ENCODE assay signal across 15 cellular contexts in the genomic region with DNA sequence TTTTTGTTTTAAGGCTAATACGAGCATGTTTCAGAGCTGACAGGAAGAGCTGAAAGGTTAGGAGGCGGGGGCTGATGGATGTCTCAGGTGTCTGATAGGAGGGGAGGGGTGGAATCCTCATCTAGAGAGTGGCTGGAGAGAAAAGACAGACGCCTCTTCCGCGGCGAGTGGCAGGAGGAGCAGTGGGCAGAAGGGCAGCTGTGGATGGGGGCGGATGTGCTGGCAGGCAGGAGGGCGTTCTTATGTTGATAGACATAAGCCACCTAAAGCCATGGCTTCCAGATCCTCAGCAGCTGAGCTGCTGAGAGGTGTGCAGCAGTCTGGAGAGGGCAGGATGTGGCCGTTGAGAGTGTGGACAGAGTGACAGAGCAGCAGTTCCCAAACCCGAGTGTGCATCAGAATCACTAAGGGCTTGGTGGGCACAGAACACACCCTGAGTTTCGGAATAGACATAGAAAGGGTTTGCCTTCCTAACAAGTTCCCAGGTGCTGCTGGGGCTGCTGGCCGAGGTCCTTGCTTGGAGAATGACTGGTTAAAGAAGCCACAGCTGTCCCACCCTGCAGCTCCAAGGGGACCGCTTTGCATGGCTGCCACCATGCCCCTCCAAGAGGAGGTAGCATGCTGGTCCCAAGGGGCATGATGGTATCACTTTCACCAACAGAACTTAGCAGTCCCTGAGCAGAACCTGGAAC. TPM values are rescaled to one million over a fixed set of nuclear protein-coding genes. Genes with fewer than 3 reads are reported as not detected.
DNase-seq lines count a peak whose midpoint lies in the region; ATAC-seq and TF ChIP-seq lines count a peak whose summit lies in the region.
"Had no signal": no experiment of that assay in that cellular context is flagged by ENCODE, and none has a peak within 500 bp of the region (broad histone marks: within the 10 kb centered on the region; RNA-seq: fewer than 3 reads in every experiment).

No MANE protein-coding gene starts in this region.

- CTCF ChIA-PET in activated CD8-positive, alpha-beta T cell treated with anti-CD3 and anti-CD28 coated beads, Interleukin-2, amount 10 ng/mL, durations not matched to agents 7 days and 5 days (lab: Charles Lee), result interaction anchor here (1.3 to 3.3 kb wide), 7 partner anchors 9 to 126 kb away, joined by 4 to 30 read pairs (median 7); no protein-coding TSS in a partner anchor

- no peaks in the 10 kb centered on the region for H3K9me2 ChIP-seq in Karpas-422 (replicated peaks; ENCODE audit: insufficient read depth, low read length)

- H3K27me3 ChIP-seq in Karpas-422 (ENCODE audit: low read length) (no peaks in the 10 kb centered on the region), testis (no peaks in the 10 kb centered on the region)
- H3K27me3 ChIP-seq: Peyer's patch had no signal

- POLR2A ChIA-PET in activated CD8-positive, alpha-beta T cell treated with anti-CD3 and anti-CD28 coated beads, Interleukin-2, amount 10 ng/mL, durations not matched to agents 7 days and 5 days (lab: Charles Lee), result interaction anchor here (0.9 kb wide), 1 partner anchor 29 kb away, joined by 3 read pairs; no protein-coding TSS in a partner anchor

- peak overlapping the region; percentile 34 for H2AFZ ChIP-seq in Karpas-422 (ENCODE audit: low read length)

- H3K4me2 ChIP-seq in Karpas-422 (ENCODE audit: low read depth, low read length, poor library complexity, severe bottlenecking), result peak overlapping the region; percentile 56

- no peak for TF ChIP-seq CTCF in natural killer cell (IDR thresholded peaks at IDR 0.05)
- no peak for TF ChIP-seq CTCF in testis (IDR thresholded peaks at IDR 0.05)

- H3K9me3 Mint-ChIP-seq in activated CD8-positive, alpha-beta T cell treated with anti-CD3 and anti-CD28 coated beads, Interleukin-2, amount 10 ng/mL, durations not matched to agents 7 days and 5 days (ENCODE audit: insufficient read depth), result no peaks in the 10 kb centered on the region
- no peaks in the 10 kb centered on the region for H3K9me3 Mint-ChIP-seq in natural killer cell

- intact Hi-C loops in natural killer cell (cut with micrococcal nuclease), result no loop called here
- intact Hi-C loops in testis (cut with DNase I; ENCODE audit: low total_unique reads), result no loop called here

- H3K36me3 ChIP-seq in Karpas-422 (ENCODE audit: insufficient read depth, low read length) (no peaks in the 10 kb centered on the region), testis (ENCODE audit: low read depth, missing control alignments) (no peaks in the 10 kb centered on the region)
- H3K36me3 ChIP-seq: Peyer's patch had no signal

- H3K9me3 ChIP-seq in Karpas-422 (ENCODE audit: low read length) (no peaks in the 10 kb centered on the region), testis (no peaks in the 10 kb centered on the region)
- H3K9me3 ChIP-seq: Peyer's patch had no signal

- no peak overlapping the region for H3K27ac ChIP-seq in Karpas-422 (ENCODE audit: low read length)
- no peak overlapping the region for H3K27ac ChIP-seq in testis
- H3K27ac ChIP-seq: 22Rv1, Peyer's patch had no signal

- H3K79me2 ChIP-seq in Karpas-422 (ENCODE audit: low read length), result no peaks in the 10 kb centered on the region

- DNase-seq in DMS 273 (lab: John Stamatoyannopoulos, UW; ENCODE audit: unreplicated experiment) (peak; percentile 38), DMS 273 treated with DMSO at 0.1 percent for 48 hours (lab: John Stamatoyannopoulos, UW) (no peak), Karpas-422 (no peak), natural killer cell (no peak), NCI-H2081 treated with DMSO at 0.1 percent for 48 hours (lab: John Stamatoyannopoulos, UW) (no peak), testis (no peak)
- peak; percentile 42 for DNase-seq in activated CD8-positive, alpha-beta T cell treated with anti-CD3 and anti-CD28 coated beads, Interleukin-2, amount 10 ng/mL, durations not matched to agents 7 days and 5 days
- DNase-seq: cerebellar nuclear complex; DND-41; NCI-H1105; nucleus accumbens; Peyer's patch; stimulated activated naive CD4-positive, alpha-beta T cell treated with Interleukin-2 at 50 U/mL for 16 hours had no signal

- no peak for TF ChIP-seq POLR2A in testis (IDR thresholded peaks at IDR 0.05)

- WGBS in testis, 2 donors, result 50 to 56% methylated on average over 11 to 13 of the region's 13 CpGs

- peaks cover 35% of the 10 kb centered on the region for H3K4me1 Mint-ChIP-seq in activated CD8-positive, alpha-beta T cell treated with anti-CD3 and anti-CD28 coated beads, Interleukin-2, amount 10 ng/mL, durations not matched to agents 7 days and 5 days (ENCODE audit: low read depth)
- peaks cover 29 to 51% of the 10 kb centered on the region in 2 donors for H3K4me1 Mint-ChIP-seq in natural killer cell

- peak overlapping the region; percentile 17 for H3K9ac ChIP-seq in Karpas-422 (ENCODE audit: low read length)

- H3K27ac Mint-ChIP-seq in activated CD8-positive, alpha-beta T cell treated with anti-CD3 and anti-CD28 coated beads, Interleukin-2, amount 10 ng/mL, durations not matched to agents 7 days and 5 days, result peak overlapping the region; percentile 7
- no peak overlapping the region for H3K27ac Mint-ChIP-seq in natural killer cell

- no peaks in the 10 kb centered on the region for H3K36me3 Mint-ChIP-seq in activated CD8-positive, alpha-beta T cell treated with anti-CD3 and anti-CD28 coated beads, Interleukin-2, amount 10 ng/mL, durations not matched to agents 7 days and 5 days (ENCODE audit: low read depth)
- no peaks in the 10 kb centered on the region for H3K36me3 Mint-ChIP-seq in natural killer cell

- H3K4me3 ChIP-seq in Karpas-422 (ENCODE audit: low read length) (peak overlapping the region; percentile 30; the same call in 1 of the 2 replicates), testis (no peak overlapping the region)
- H3K4me3 ChIP-seq: Peyer's patch had no signal

- H3K4me1 ChIP-seq in Karpas-422 (ENCODE audit: low read length) (peaks cover 18% of the 10 kb centered on the region), testis (peaks cover 9% of the 10 kb centered on the region)

- peaks cover 28% of the 10 kb centered on the region for H3K27me3 Mint-ChIP-seq in activated CD8-positive, alpha-beta T cell treated with anti-CD3 and anti-CD28 coated beads, Interleukin-2, amount 10 ng/mL, durations not matched to agents 7 days and 5 days (ENCODE audit: low read depth)
- H3K27me3 Mint-ChIP-seq in natural killer cell (ENCODE audit: low read depth in 2 of 2), result peaks cover 51 to 54% of the 10 kb centered on the region in 2 donors

- H3K4me3 Mint-ChIP-seq in activated CD8-positive, alpha-beta T cell treated with anti-CD3 and anti-CD28 coated beads, Interleukin-2, amount 10 ng/mL, durations not matched to agents 7 days and 5 days, result peak overlapping the region; percentile 0
- peak overlapping the region; percentile 62 for H3K4me3 Mint-ChIP-seq in natural killer cell

- no peaks in the 10 kb centered on the region for H4K20me1 ChIP-seq in Karpas-422 (ENCODE audit: insufficient read depth, low read depth, low read length)

- ATAC-seq in activated CD8-positive, alpha-beta T cell treated with anti-CD3 and anti-CD28 coated beads, Interleukin-2, amount 10 ng/mL, durations not matched to agents 7 days and 5 days, result no peak
- no peak for ATAC-seq in natural killer cell
- ATAC-seq in HG03460 (IDR thresholded peaks at IDR 0.05; ENCODE audit: unreplicated experiment), result no peak

RNA-seq across cellular contexts. Expression of gene ITM2C, which starts 3.0 kb away (rescaled TPM):
- 0.19 TPM in 1 of 2 replicates, not detected in the other for total RNA-seq in Karpas-422 (2014; rRNA removed; shearing (Covaris generic); ENCODE audit: low replicate concordance)
- 10 to 100 TPM; 77.2 to 79.5 TPM for total RNA-seq in activated CD8-positive, alpha-beta T cell treated with anti-CD3 and anti-CD28 coated beads, Interleukin-2, amount 10 ng/mL, durations not matched to agents 7 days and 5 days
- total RNA-seq in natural killer cell (10 to 100 TPM in 1 of 3 donors, 1 to 10 TPM in 2; 4.7 to 36.3 (median 5.1) TPM), testis (10 to 100 TPM; 53.7 to 95.7 TPM)
- polyA plus RNA-seq in testis (ENCODE audit: insufficient read depth, low read depth, low replicate concordance), result 57.8 TPM

Comparison
In these comparisons a context has a peak if more than half of its experiments do, and no peak if none do; other contexts are left out.
1. DNase-seq: peak in DMS 273 (single experiment) and activated CD8-positive, alpha-beta T cell treated with anti-CD3 and anti-CD28 coated beads, Interleukin-2, amount 10 ng/mL, durations not matched to agents 7 days and 5 days (single experiment); none in DMS 273 treated with DMSO at 0.1 percent for 48 hours (single experiment), Karpas-422 (single experiment), natural killer cell (single experiment), NCI-H2081 treated with DMSO at 0.1 percent for 48 hours (single experiment) and testis (single experiment).